ENCODE assay signal across 8 cellular contexts in the genomic region with DNA sequence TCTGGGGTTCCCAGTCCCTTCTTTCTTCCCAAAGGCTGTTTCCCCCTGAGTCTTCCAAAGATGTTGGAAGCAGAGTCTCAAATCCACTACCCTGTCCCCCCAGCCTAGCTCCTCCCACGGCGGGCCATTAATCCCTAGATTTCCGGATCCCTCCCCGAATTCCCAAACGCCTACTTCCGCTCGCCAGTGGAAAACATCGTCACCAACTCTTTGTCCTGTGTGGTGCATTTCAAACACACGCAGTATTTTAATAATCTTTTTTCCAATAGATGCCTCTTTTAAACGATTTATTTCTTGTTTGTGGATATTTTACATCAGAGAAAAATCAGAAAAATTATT. TPM values are rescaled to one million over a fixed set of nuclear protein-coding genes. Genes with fewer than 3 reads are reported as not detected.
DNase-seq lines count a peak whose midpoint lies in the region; ATAC-seq and TF ChIP-seq lines count a peak whose summit lies in the region.

No MANE protein-coding gene starts in this region.

- H3K4me3 ChIP-seq in CD4-positive, alpha-beta memory T cell (ENCODE audit: low read length in 2 of 2), result peak overlapping the region; percentile 89 to 100
- H3K4me3 ChIP-seq in stomach, result peak overlapping the region; percentile 77 to 99 (median 88)

- WGBS in stomach, 5 donors, result 0 to 1% (median 0%) methylated on average over 10 of the region's 10 CpGs

- intact Hi-C loops in CD4-positive, alpha-beta memory T cell (cut with micrococcal nuclease), result loop anchor here (2.0 to 5.0 kb wide), 3 partner anchors 55 to 114 kb away; a partner anchor contains a TSS
- intact Hi-C loops in stomach (cut with DNase I; ENCODE audit: low total_unique reads), result no loop called here

- H3K9me3 ChIP-seq in CD4-positive, alpha-beta memory T cell (ENCODE audit: control insufficient read depth in 1 of 2, low read length in 2 of 2), result no peaks in the 10 kb centered on the region
- no peaks in the 10 kb centered on the region for H3K9me3 ChIP-seq in stomach

- TF ChIP-seq POLR2A in stomach (IDR thresholded peaks at IDR 0.05), result no peak

- H3K27ac ChIP-seq in CD4-positive, alpha-beta memory T cell (ENCODE audit: low read depth, low read length), result peak overlapping the region; percentile 88
- peak overlapping the region; percentile 91 to 100 (median 99) for H3K27ac ChIP-seq in stomach

- peak overlapping the region; percentile 93 to 100 (median 100) for H3K27ac Mint-ChIP-seq in CD4-positive, alpha-beta memory T cell

- no peak for TF ChIP-seq CTCF in stomach (IDR thresholded peaks at IDR 0.05)

- CTCF ChIA-PET in CD4-positive, alpha-beta memory T cell (lab: Charles Lee; ENCODE audit: partially characterized antibody), result interaction anchor here (0.7 to 1.5 kb wide), 4 partner anchors 29 to 70 kb away, joined by 3 to 6 read pairs (median 4); a partner anchor contains a TSS

- H3K4me3 Mint-ChIP-seq in CD4-positive, alpha-beta memory T cell, result peak overlapping the region; percentile 99 to 100 (median 100)

- TF ChIP-seq EP300 in stomach (IDR thresholded peaks at IDR 0.05), result no peak

- ATAC-seq in left lobe of liver (peak; percentile 78), GM18858 (IDR thresholded peaks at IDR 0.05; ENCODE audit: unreplicated experiment) (no peak)

- peaks cover 9 to 22% of the 10 kb centered on the region in 2 donors for H3K36me3 Mint-ChIP-seq in CD4-positive, alpha-beta memory T cell

- POLR2A ChIA-PET in CD4-positive, alpha-beta memory T cell (lab: Charles Lee; ENCODE audit: partially characterized antibody), result interaction anchor here (0.9 to 2.6 kb wide), 10 partner anchors 10 to 122 kb away, joined by 3 to 15 read pairs (median 5); a partner anchor contains a TSS

- no peaks in the 10 kb centered on the region for H3K9me3 Mint-ChIP-seq in CD4-positive, alpha-beta memory T cell

- no peaks in the 10 kb centered on the region for H3K27me3 Mint-ChIP-seq in CD4-positive, alpha-beta memory T cell

- DNase-seq in CD4-positive, alpha-beta memory T cell, result no peak
- DNase-seq in HS-5 (ENCODE audit: low read depth) (peak; percentile 36), RPMI8226 (peak; percentile 11), dermis blood vessel endothelial cell (peak; percentile 86), left lobe of liver (ENCODE audit: low spot score) (peak; percentile 62), stomach (peak; percentile 74), NK-92 (lab: John Stamatoyannopoulos, UW; ENCODE audit: unreplicated experiment) (no peak)

- H3K27me3 ChIP-seq in CD4-positive, alpha-beta memory T cell (ENCODE audit: insufficient read depth, low read length), result no peaks in the 10 kb centered on the region
- no peaks in the 10 kb centered on the region for H3K27me3 ChIP-seq in stomach

- peaks cover 26 to 65% (median 40%) of the 10 kb centered on the region in 4 donors for H3K4me1 Mint-ChIP-seq in CD4-positive, alpha-beta memory T cell

- H3K36me3 ChIP-seq in CD4-positive, alpha-beta memory T cell (ENCODE audit: insufficient read depth, low read length), result no peaks in the 10 kb centered on the region
- peaks cover 5 to 69% (median 53%) of the 10 kb centered on the region in 4 donors for H3K36me3 ChIP-seq in stomach

- peaks cover 63% of the 10 kb centered on the region for H3K4me1 ChIP-seq in CD4-positive, alpha-beta memory T cell (ENCODE audit: insufficient read depth, low read length)
- peaks cover 26 to 73% (median 60%) of the 10 kb centered on the region in 4 donors for H3K4me1 ChIP-seq in stomach

RNA-seq across cellular contexts. Expression of a gene that starts 0.6 kb away (rescaled TPM):
- 10 to 100 TPM; 46.0 to 46.3 TPM for total RNA-seq in CD4-positive, alpha-beta memory T cell
- polyA plus RNA-seq in CD4-positive, alpha-beta memory T cell, result 10 to 100 TPM; 11.5 to 17.2 TPM
- total RNA-seq in dermis blood vessel endothelial cell (17.9 and 21.3 TPM in 2 replicates), left lobe of liver (9.1 TPM), stomach (10 to 100 TPM; 14.0 to 33.0 (median 25.8) TPM)
- 1 to 10 TPM; 4.7 to 7.2 (median 5.3) TPM for polyA plus RNA-seq in stomach

RNA-seq across cellular contexts. Expression of a gene that starts 0.7 kb away (rescaled TPM):
- total RNA-seq in CD4-positive, alpha-beta memory T cell, result 10 to 100 TPM; 10.6 to 11.8 TPM
- polyA plus RNA-seq in CD4-positive, alpha-beta memory T cell, result 1 to 10 TPM; 2.2 to 4.3 TPM
- 10.2 and 13.1 TPM in 2 replicates for total RNA-seq in dermis blood vessel endothelial cell
- 3.9 TPM for total RNA-seq in left lobe of liver
- total RNA-seq in stomach, result 1 to 10 TPM in 4 of 5 donors, not detected in 1; 4.1 to 7.5 (median 5.6) TPM
- under 1 TPM in 2 of 3 donors, not detected in 1; 0.25 to 0.44 TPM for polyA plus RNA-seq in stomach

RNA-seq across cellular contexts. Expression of a gene that starts 55.2 kb away (rescaled TPM):
- 100 to 1,000 TPM; 137 to 141 TPM for total RNA-seq in CD4-positive, alpha-beta memory T cell
- 10 to 100 TPM; 45.0 to 76.4 TPM for polyA plus RNA-seq in CD4-positive, alpha-beta memory T cell
- 59.7 and 66.4 TPM in 2 replicates for total RNA-seq in dermis blood vessel endothelial cell
- 54.8 TPM for total RNA-seq in left lobe of liver
- total RNA-seq in stomach, result 100 to 1,000 TPM in 4 of 5 donors, 10 to 100 TPM in 1; 41.7 to 429 (median 117) TPM
- 10 to 100 TPM; 20.6 to 59.0 (median 42.1) TPM for polyA plus RNA-seq in stomach

RNA-seq across cellular contexts. Expression of a gene that starts 55.3 kb away (rescaled TPM):
- 10 to 100 TPM; 18.3 to 19.3 TPM for total RNA-seq in CD4-positive, alpha-beta memory T cell
- polyA plus RNA-seq in CD4-positive, alpha-beta memory T cell, result 10 to 100 TPM in 1 of 2 donors, 1 to 10 TPM in 1; 9.8 to 15.7 TPM
- total RNA-seq in dermis blood vessel endothelial cell (6.3 and 8.3 TPM in 2 replicates), left lobe of liver (3.8 TPM), stomach (10 to 100 TPM in 1 of 5 donors, 1 to 10 TPM in 4; 1.4 to 12.9 (median 9.6) TPM)
- polyA plus RNA-seq in stomach, result 10 to 100 TPM; 20.6 to 33.4 (median 32.7) TPM

Comparison
In these comparisons a context has a peak if more than half of its experiments do, and no peak if none do; other contexts are left out.
1. DNase-seq: peak in HS-5 (single experiment), RPMI8226 (single experiment), dermis blood vessel endothelial cell (single experiment), left lobe of liver (single experiment) and stomach (single experiment); none in CD4-positive, alpha-beta memory T cell (0 of 5) and NK-92 (single experiment).